28 cellular contexts compared by ENCODE assay signal in the genomic region with DNA sequence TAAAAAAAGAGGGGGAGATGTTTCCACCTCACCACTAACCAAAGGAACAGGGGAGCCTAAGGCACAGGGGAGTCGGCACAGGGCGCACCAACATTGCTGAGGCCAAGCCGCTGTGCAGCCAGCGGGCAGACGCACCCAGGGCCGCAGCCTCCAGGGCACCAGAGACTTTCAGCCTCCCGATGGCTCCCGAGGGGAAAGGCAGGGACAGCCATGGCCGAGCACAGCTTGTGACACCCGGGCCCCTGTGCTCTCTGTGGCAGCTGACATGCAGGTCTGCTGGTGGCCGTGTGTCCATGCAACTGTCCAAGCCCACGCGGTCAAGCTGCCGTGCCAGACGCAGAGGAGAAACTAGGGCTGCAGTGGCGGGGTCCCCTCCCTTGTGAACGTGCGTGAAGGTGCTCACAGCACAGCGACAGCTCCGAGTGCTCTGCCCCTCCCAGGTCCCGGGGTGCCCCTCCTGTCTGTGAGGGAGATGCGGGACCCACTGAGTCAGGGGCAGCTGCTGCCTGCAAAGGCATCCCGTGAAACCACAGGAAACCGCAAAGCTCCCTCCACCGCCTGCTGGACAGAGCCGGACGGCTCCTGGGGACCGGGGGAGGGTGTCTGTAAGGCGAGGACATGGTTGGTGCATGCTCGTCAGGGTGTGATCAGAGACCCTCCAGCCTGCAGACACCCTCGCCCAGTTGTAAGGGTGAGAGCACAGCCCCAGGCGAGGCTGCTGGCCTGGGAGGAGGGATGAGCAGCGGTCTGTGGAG. TPM values are rescaled to one million over a fixed set of nuclear protein-coding genes. Genes with fewer than 3 reads are reported as not detected.
DNase-seq lines count a peak whose midpoint lies in the region; ATAC-seq and TF ChIP-seq lines count a peak whose summit lies in the region.
"Had no signal": no experiment of that assay in that cellular context is flagged by ENCODE, and none has a peak within 500 bp of the region (broad histone marks: within the 10 kb centered on the region; RNA-seq: fewer than 3 reads in every experiment).

No MANE protein-coding gene starts in this region.

- WGBS in IMR-90 (ENCODE audit: extremely low coverage in 2 of 2, insufficient read length in 1 of 2), 2 experiments: 64% methylated on average over 19 of the region's 33 CpGs; no CpG with 5 or more reads in 1 of the 2 experiments
- 73% methylated on average over 27 of the region's 33 CpGs for WGBS in esophagus muscularis mucosa

- no peak overlapping the region for H2BK20ac ChIP-seq in IMR-90 (ENCODE audit: low read depth, low read length)

- TF ChIP-seq RAD21 in IMR-90 (IDR thresholded peaks at IDR 0.05; ENCODE audit: low read length): no peak

- H3K27me3 ChIP-seq in BLaER1 (no peaks in the 10 kb centered on the region), IMR-90 (ENCODE audit: control insufficient read depth, insufficient read depth, low read length) (no peaks in the 10 kb centered on the region; the same call in 1 of the 2 replicates), esophagus muscularis mucosa (peaks cover 0 to 58% (median 0%) of the 10 kb centered on the region in 4 donors)

- H3K36me3 Mint-ChIP-seq in osteocyte (ENCODE audit: unreplicated experiment): no peaks in the 10 kb centered on the region
- H3K36me3 Mint-ChIP-seq: CD4-positive, CD25-positive, alpha-beta regulatory T cell had no signal

- no TSS peak for BruUV-seq in IMR-90 (replicated peaks; lab: Mats Ljungman, UMichigan)

- no peak overlapping the region for H3K56ac ChIP-seq in IMR-90 (ENCODE audit: extremely low read depth, insufficient read depth, low read length)

- no peaks in the 10 kb centered on the region for H3K4me1 Mint-ChIP-seq in osteocyte (ENCODE audit: unreplicated experiment)

- peaks cover 6% of the 10 kb centered on the region for H3K27me3 Mint-ChIP-seq in osteocyte (ENCODE audit: unreplicated experiment)

- no peaks in the 10 kb centered on the region for H3K9me1 ChIP-seq in IMR-90 (ENCODE audit: insufficient read depth, low read length)

- TF ChIP-seq POLR2A in IMR-90 (IDR thresholded peaks at IDR 0.05; ENCODE audit: low read depth, low read length) (no peak), esophagus muscularis mucosa (IDR thresholded peaks at IDR 0.05; ENCODE audit: low read depth) (no peak)

- DNase-seq in IMR-90 (no peak), esophagus muscularis mucosa (ENCODE audit: extremely low spot score) (peak; percentile 84), osteocyte (ENCODE audit: extremely low spot score, unreplicated experiment) (peak; percentile 83), NCI-H774 (lab: John Stamatoyannopoulos, UW) (no peak)
- no peak for DNase-seq in activated CD4-positive, alpha-beta T cell treated with anti-CD3 and anti-CD28 coated beads for 48 hours
- DNase-seq: AML-193; CD4-positive, CD25-positive, alpha-beta regulatory T cell; COR-L47; DMS79; HFFc6; KBM-7; MM.1S; NCI-H1092; NCI-H146; NCI-H2081 treated with DMSO at 0.1 percent for 48 hours; NCI-H2171 treated with DMSO at 0.1 percent for 48 hours; NCI-H524 treated with DMSO at 0.1 percent for 48 hours; OCI-M1 had no signal

- H3K27ac ChIP-seq in BLaER1 (no peak overlapping the region; the same call in 1 of the 2 replicates), IMR-90 (ENCODE audit: insufficient read depth, low read length) (no peak overlapping the region), esophagus muscularis mucosa (replicated peaks in 1 of 4) (no peak overlapping the region)
- H3K27ac ChIP-seq: HL-60, SK-N-MC had no signal

- in situ Hi-C loops in IMR-90 (cut with MboI; ENCODE audit: low sequenced_read_pairs): no loop called here

- no peak for TF ChIP-seq EP300 in esophagus muscularis mucosa (IDR thresholded peaks at IDR 0.05)

- H2BK120ac ChIP-seq in IMR-90 (ENCODE audit: low read depth, low read length): no peak overlapping the region

- H3K9ac ChIP-seq in BLaER1 (no peak overlapping the region), IMR-90 (ENCODE audit: low read depth, low read length) (no peak overlapping the region)

- H3K9me3 ChIP-seq in BLaER1 (peaks cover 60% of the 10 kb centered on the region), IMR-90 (ENCODE audit: control insufficient read depth, insufficient read depth, low read length) (peaks cover 4% of the 10 kb centered on the region), esophagus muscularis mucosa (peaks cover 0 to 18% (median 7%) of the 10 kb centered on the region in 4 donors)

- no peak overlapping the region for H2AK9ac ChIP-seq in IMR-90 (replicated peaks; ENCODE audit: low read depth, low read length, poor library complexity)

- CTCF ChIA-PET in IMR-90 (lab: Yijun Ruan, JAX): no interaction called here

- ATAC-seq in IMR-90 (ENCODE audit: low read depth) (no peak), GM21619 (IDR thresholded peaks at IDR 0.05; ENCODE audit: unreplicated experiment) (no peak), HG02884 (IDR thresholded peaks at IDR 0.05; ENCODE audit: unreplicated experiment) (no peak)
- ATAC-seq: HepG2, Right ventricle myocardium inferior had no signal

- peak overlapping the region; percentile 14 for H2AFZ ChIP-seq in IMR-90 (replicated peaks; ENCODE audit: low read length, poor library complexity)

- no peaks in the 10 kb centered on the region for H3K79me1 ChIP-seq in IMR-90 (ENCODE audit: low read depth in 1 of 2, low read length in 2 of 2)

- H3K4me1 ChIP-seq in BLaER1 (peaks cover 53% of the 10 kb centered on the region), IMR-90 (ENCODE audit: control insufficient read depth, insufficient read depth, low read length) (no peaks in the 10 kb centered on the region), esophagus muscularis mucosa (no peaks in the 10 kb centered on the region)

- H3K4me3 ChIP-seq in BLaER1 (no peak overlapping the region), IMR-90 (ENCODE audit: insufficient read depth, low read depth, low read length) (no peak overlapping the region), esophagus muscularis mucosa (no peak overlapping the region)
- H3K4me3 ChIP-seq: SK-N-MC had no signal

- H3K4ac ChIP-seq in IMR-90 (ENCODE audit: low read depth, low read length): no peak overlapping the region

- no peak overlapping the region for H2BK5ac ChIP-seq in IMR-90 (ENCODE audit: low read depth, low read length, poor library complexity, severe bottlenecking)

- H3K23ac ChIP-seq in IMR-90 (ENCODE audit: low read depth, low read length): no peak overlapping the region

- TF ChIP-seq CTCF in IMR-90 (conservative IDR thresholded peaks at IDR 0.05; ENCODE audit: low read depth, low read length) (no peak), esophagus muscularis mucosa (IDR thresholded peaks at IDR 0.05) (no peak), osteocyte (IDR thresholded peaks at IDR 0.05) (no peak)

- no peaks in the 10 kb centered on the region for H4K20me1 ChIP-seq in BLaER1
- H4K20me1 ChIP-seq in IMR-90 (ENCODE audit: insufficient read depth, low read length): no peaks in the 10 kb centered on the region

- intact Hi-C loops in IMR-90 (cut with micrococcal nuclease) (no loop called here), esophagus muscularis mucosa (cut with DNase I) (no loop called here)

- H2BK15ac ChIP-seq in IMR-90 (ENCODE audit: low read depth, low read length): no peak overlapping the region

- H4K91ac ChIP-seq in IMR-90 (ENCODE audit: insufficient read depth, low read depth, low read length): no peak overlapping the region

- H3K36me3 ChIP-seq in BLaER1 (no peaks in the 10 kb centered on the region), IMR-90 (ENCODE audit: control insufficient read depth, insufficient read depth, low read length) (no peaks in the 10 kb centered on the region), esophagus muscularis mucosa (no peaks in the 10 kb centered on the region)

- H4K5ac ChIP-seq in IMR-90 (ENCODE audit: low read depth, low read length): no peak overlapping the region

- POLR2A ChIA-PET in IMR-90 (lab: Charles Lee; ENCODE audit: unreplicated experiment): no interaction called here

- dilution Hi-C loops in IMR-90 (cut with HindIII; ENCODE audit: low sequenced_read_pairs, unreplicated experiment): no loop called here

- no peak overlapping the region for H3K27ac Mint-ChIP-seq in osteocyte (ENCODE audit: unreplicated experiment)
- H3K27ac Mint-ChIP-seq: HFFc6 had no signal

- H2AK5ac ChIP-seq in IMR-90 (ENCODE audit: low read depth, low read length): no peak overlapping the region

- no peak overlapping the region for H3K4me3 Mint-ChIP-seq in osteocyte (ENCODE audit: unreplicated experiment)
- H3K4me3 Mint-ChIP-seq: CD4-positive, CD25-positive, alpha-beta regulatory T cell; HFFc6 had no signal

- no peak overlapping the region for H4K8ac ChIP-seq in IMR-90 (ENCODE audit: low read depth in 2 of 2, low read length in 2 of 2)

- H3K4me2 ChIP-seq in BLaER1 (peak overlapping the region; percentile 52), IMR-90 (ENCODE audit: low read depth, low read length) (no peak overlapping the region)

- H3K18ac ChIP-seq in IMR-90 (ENCODE audit: low read depth, low read length): no peak overlapping the region

- H3K14ac ChIP-seq in IMR-90 (replicated peaks; ENCODE audit: low read depth, low read length): no peak overlapping the region

- H3K9me3 Mint-ChIP-seq in osteocyte (ENCODE audit: unreplicated experiment): peaks cover 15% of the 10 kb centered on the region

RNA-seq across cellular contexts. Expression of a gene that starts 2.5 kb away (rescaled TPM):
- total RNA-seq in IMR-90 (2012; rRNA removed) (not detected in 2 replicates), esophagus muscularis mucosa (not detected), osteocyte (not detected in 2 replicates)
- polyA plus RNA-seq in IMR-90 (2012; rRNA removed): not detected in 2 replicates
- not detected in 2 replicates for polyA plus RNA-seq in IMR-90 (2012; cell fraction: cytosol; rRNA removed)
- polyA plus RNA-seq in IMR-90 (2012; cell fraction: nucleus; rRNA removed; ENCODE audit: low replicate concordance): not detected in 2 replicates
- total RNA-seq: A172; CD4-positive, CD25-positive, alpha-beta regulatory T cell; HepG2; HFFc6; HT-29; Right ventricle myocardium inferior had no signal
- polyA plus RNA-seq: AG04450; CD4-positive, CD25-positive, alpha-beta regulatory T cell; HepG2 had no signal

RNA-seq across cellular contexts. Expression of a gene that starts 5.7 kb away (rescaled TPM):
- not detected in 2 replicates for total RNA-seq in IMR-90 (2012; rRNA removed)
- polyA plus RNA-seq in IMR-90 (2012; rRNA removed): not detected in 2 replicates
- polyA plus RNA-seq in IMR-90 (2012; cell fraction: cytosol; rRNA removed): not detected in 2 replicates
- not detected in 2 replicates for polyA plus RNA-seq in IMR-90 (2012; cell fraction: nucleus; rRNA removed; ENCODE audit: low replicate concordance)
- not detected for total RNA-seq in esophagus muscularis mucosa
- not detected in 2 replicates for total RNA-seq in osteocyte
- total RNA-seq: A172; CD4-positive, CD25-positive, alpha-beta regulatory T cell; HepG2; HFFc6; HT-29; Right ventricle myocardium inferior had no signal
- polyA plus RNA-seq: AG04450; CD4-positive, CD25-positive, alpha-beta regulatory T cell; HepG2 had no signal

RNA-seq across cellular contexts. Expression of a gene that starts 9.0 kb away (rescaled TPM):
- total RNA-seq in IMR-90 (2012; rRNA removed): not detected in 2 replicates
- not detected in 2 replicates for polyA plus RNA-seq in IMR-90 (2012; rRNA removed)
- not detected in 2 replicates for polyA plus RNA-seq in IMR-90 (2012; cell fraction: cytosol; rRNA removed)
- polyA plus RNA-seq in IMR-90 (2012; cell fraction: nucleus; rRNA removed; ENCODE audit: low replicate concordance): not detected in 2 replicates
- total RNA-seq in esophagus muscularis mucosa: not detected
- total RNA-seq in osteocyte: not detected in 2 replicates
- total RNA-seq: A172; CD4-positive, CD25-positive, alpha-beta regulatory T cell; HepG2; HFFc6; HT-29; Right ventricle myocardium inferior had no signal
- polyA plus RNA-seq: AG04450; CD4-positive, CD25-positive, alpha-beta regulatory T cell; HepG2 had no signal

RNA-seq across cellular contexts. Expression of a gene that starts 11.6 kb away (rescaled TPM):
- not detected in 2 replicates for total RNA-seq in IMR-90 (2012; rRNA removed)
- not detected in 2 replicates for polyA plus RNA-seq in IMR-90 (2012; rRNA removed)
- not detected in 2 replicates for polyA plus RNA-seq in IMR-90 (2012; cell fraction: cytosol; rRNA removed)
- not detected in 2 replicates for polyA plus RNA-seq in IMR-90 (2012; cell fraction: nucleus; rRNA removed; ENCODE audit: low replicate concordance)
- total RNA-seq in esophagus muscularis mucosa: not detected
- not detected in 2 replicates for total RNA-seq in osteocyte
- total RNA-seq: A172; CD4-positive, CD25-positive, alpha-beta regulatory T cell; HepG2; HFFc6; HT-29; Right ventricle myocardium inferior had no signal
- polyA plus RNA-seq: AG04450; CD4-positive, CD25-positive, alpha-beta regulatory T cell; HepG2 had no signal

RNA-seq across cellular contexts. Expression of a gene that starts 18.0 kb away (rescaled TPM):
- not detected in 2 replicates for total RNA-seq in IMR-90 (2012; rRNA removed)
- polyA plus RNA-seq in IMR-90 (2012; rRNA removed): not detected in 2 replicates
- polyA plus RNA-seq in IMR-90 (2012; cell fraction: cytosol; rRNA removed): not detected in 2 replicates
- polyA plus RNA-seq in IMR-90 (2012; cell fraction: nucleus; rRNA removed; ENCODE audit: low replicate concordance): not detected in 2 replicates
- total RNA-seq in esophagus muscularis mucosa: not detected
- not detected in 2 replicates for total RNA-seq in osteocyte
- total RNA-seq: A172; CD4-positive, CD25-positive, alpha-beta regulatory T cell; HepG2; HFFc6; HT-29; Right ventricle myocardium inferior had no signal
- polyA plus RNA-seq: AG04450; CD4-positive, CD25-positive, alpha-beta regulatory T cell; HepG2 had no signal

Comparison
In these comparisons a context has a peak if more than half of its experiments do, and no peak if none do; other contexts are left out.
1. DNase-seq: peak in esophagus muscularis mucosa (single experiment) and osteocyte (single experiment); none in IMR-90 (single experiment), activated CD4-positive, alpha-beta T cell treated with anti-CD3 and anti-CD28 coated beads for 48 hours (single experiment) and NCI-H774 (single experiment).